1 cellular context compared by ENCODE assay signal in genomic region chr9:93617273-93617672, GRCh38.
TF ChIP-seq lines count a peak whose summit lies in the region.

No MANE protein-coding gene starts in this region.

TF ChIP-seq in GM23338, 12 proteins besides CTCF, POLR2A, EP300 and RAD21 (continued from another document):
- TF ChIP-seq REST (IDR thresholded peaks at IDR 0.05; ENCODE audit: unreplicated experiment) (no peak), CREB1 (CRISPR knock-in tag; IDR thresholded peaks at IDR 0.05; ENCODE audit: low read depth) (no peak)
